ENCODE assay signal across 10 cellular contexts in genomic region chr3:196793224-196793623, GRCh38. TPM values are rescaled to one million over a fixed set of nuclear protein-coding genes. Genes with fewer than 3 reads are reported as not detected.
DNase-seq lines count a peak whose midpoint lies in the region; ATAC-seq, FAIRE-seq and TF ChIP-seq lines count a peak whose summit lies in the region.
"Had no signal": no experiment of that assay in that cellular context is flagged by ENCODE, and none has a peak within 500 bp of the region (broad histone marks: within the 10 kb centered on the region; RNA-seq: fewer than 3 reads in every experiment).

No MANE protein-coding gene starts in this region.

- peak overlapping the region in 2 of 8 donors; percentile 24 to 50 for H3K27ac Mint-ChIP-seq in CD8-positive, alpha-beta memory T cell

- H3K9me3 ChIP-seq in CD8-positive, alpha-beta memory T cell (ENCODE audit: low read length), result no peaks in the 10 kb centered on the region
- H3K9me3 ChIP-seq: esophagus squamous epithelium had no signal

- peaks cover 23 to 48% (median 43%) of the 10 kb centered on the region in 3 donors for H3K4me1 Mint-ChIP-seq in CD8-positive, alpha-beta memory T cell

- H3K27me3 Mint-ChIP-seq in CD8-positive, alpha-beta memory T cell, result no peaks in the 10 kb centered on the region
- H3K27me3 Mint-ChIP-seq: CD4-positive, alpha-beta memory T cell had no signal

- CTCF ChIA-PET in CD8-positive, alpha-beta memory T cell (lab: Charles Lee), result no interaction called here

- H3K9me3 Mint-ChIP-seq in CD8-positive, alpha-beta memory T cell, result no peaks in the 10 kb centered on the region
- H3K9me3 Mint-ChIP-seq: CD4-positive, alpha-beta memory T cell had no signal

- peak; percentile 17 for ATAC-seq in left ventricle myocardium superior
- ATAC-seq in Right ventricle myocardium inferior, result no peak

- POLR2A ChIA-PET in CD8-positive, alpha-beta memory T cell (lab: Charles Lee), result no interaction called here

- H3K27ac ChIP-seq in CD8-positive, alpha-beta memory T cell (ENCODE audit: low read depth, low read length), result no peak overlapping the region

- H3K27me3 ChIP-seq in CD8-positive, alpha-beta memory T cell (ENCODE audit: insufficient read depth, low read length, poor library complexity, severe bottlenecking), result no peaks in the 10 kb centered on the region
- H3K27me3 ChIP-seq: esophagus squamous epithelium had no signal

- no peaks in the 10 kb centered on the region for H3K36me3 ChIP-seq in CD8-positive, alpha-beta memory T cell (ENCODE audit: insufficient read depth, low read length)

- H3K4me1 ChIP-seq in CD8-positive, alpha-beta memory T cell (ENCODE audit: insufficient read depth, low read length), result no peaks in the 10 kb centered on the region

- DNase-seq in left ventricle myocardium superior (no peak), Right ventricle myocardium inferior (ENCODE audit: missing footprints) (no peak), astrocyte of the spinal cord (ENCODE audit: low read depth, low spot score) (peak; percentile 92), kidney tubule cell (ENCODE audit: low spot score) (peak; percentile 92), NOMO-1 treated with DMSO at 0.1 percent for 48 hours (lab: John Stamatoyannopoulos, UW; ENCODE audit: unreplicated experiment) (no peak), NCI-H2107 treated with DMSO at 0.1 percent for 48 hours (lab: John Stamatoyannopoulos, UW; ENCODE audit: unreplicated experiment) (no peak), frontal cortex (ENCODE audit: low spot score in 2 of 2) (no peak)
- no peak for DNase-seq in CD8-positive, alpha-beta memory T cell
- DNase-seq: CD4-positive, alpha-beta memory T cell; esophagus squamous epithelium had no signal

- intact Hi-C loops in left ventricle myocardium superior (cut with micrococcal nuclease), result no loop called here
- intact Hi-C loops in Right ventricle myocardium inferior (cut with DNase I), result no loop called here

- H3K36me3 Mint-ChIP-seq in CD8-positive, alpha-beta memory T cell, result peaks cover 4 to 54% (median 18%) of the 10 kb centered on the region in 3 donors

- no peak overlapping the region for H3K4me3 ChIP-seq in astrocyte of the spinal cord (ENCODE audit: low read depth, low read length)
- no peak overlapping the region for H3K4me3 ChIP-seq in CD8-positive, alpha-beta memory T cell (ENCODE audit: low read length)
- H3K4me3 ChIP-seq: esophagus squamous epithelium had no signal

- in situ Hi-C loops in astrocyte of the spinal cord (cut with HindIII; ENCODE audit: low sequenced_read_pairs), result no loop called here

- no peak for FAIRE-seq in frontal cortex (lab: Jason Lieb, UNC)

- no peak for TF ChIP-seq CTCF in astrocyte of the spinal cord (IDR thresholded peaks at IDR 0.05; ENCODE audit: low read depth, low read length)

- H3K4me3 Mint-ChIP-seq in CD8-positive, alpha-beta memory T cell, result no peak overlapping the region
- H3K4me3 Mint-ChIP-seq: CD4-positive, alpha-beta memory T cell had no signal

RNA-seq across cellular contexts. Expression of gene PAK2, which starts 53.6 kb away (rescaled TPM):
- total RNA-seq in left ventricle myocardium superior (43.5 TPM), Right ventricle myocardium inferior (45.4 TPM), frontal cortex (48.1 TPM)
- 10 to 100 TPM; 81.2 to 85.4 TPM for total RNA-seq in CD8-positive, alpha-beta memory T cell
- polyA plus RNA-seq in CD8-positive, alpha-beta memory T cell, result 38.0 TPM

Comparison
In these comparisons a context has a peak if more than half of its experiments do, and no peak if none do; other contexts are left out.
1. DNase-seq: peak in astrocyte of the spinal cord (single experiment) and kidney tubule cell (single experiment); none in left ventricle myocardium superior (single experiment), Right ventricle myocardium inferior (single experiment), NOMO-1 treated with DMSO at 0.1 percent for 48 hours (single experiment), NCI-H2107 treated with DMSO at 0.1 percent for 48 hours (single experiment), frontal cortex (0 of 2) and CD8-positive, alpha-beta memory T cell (0 of 5).